26 cellular contexts compared by ENCODE assay signal in the genomic region with DNA sequence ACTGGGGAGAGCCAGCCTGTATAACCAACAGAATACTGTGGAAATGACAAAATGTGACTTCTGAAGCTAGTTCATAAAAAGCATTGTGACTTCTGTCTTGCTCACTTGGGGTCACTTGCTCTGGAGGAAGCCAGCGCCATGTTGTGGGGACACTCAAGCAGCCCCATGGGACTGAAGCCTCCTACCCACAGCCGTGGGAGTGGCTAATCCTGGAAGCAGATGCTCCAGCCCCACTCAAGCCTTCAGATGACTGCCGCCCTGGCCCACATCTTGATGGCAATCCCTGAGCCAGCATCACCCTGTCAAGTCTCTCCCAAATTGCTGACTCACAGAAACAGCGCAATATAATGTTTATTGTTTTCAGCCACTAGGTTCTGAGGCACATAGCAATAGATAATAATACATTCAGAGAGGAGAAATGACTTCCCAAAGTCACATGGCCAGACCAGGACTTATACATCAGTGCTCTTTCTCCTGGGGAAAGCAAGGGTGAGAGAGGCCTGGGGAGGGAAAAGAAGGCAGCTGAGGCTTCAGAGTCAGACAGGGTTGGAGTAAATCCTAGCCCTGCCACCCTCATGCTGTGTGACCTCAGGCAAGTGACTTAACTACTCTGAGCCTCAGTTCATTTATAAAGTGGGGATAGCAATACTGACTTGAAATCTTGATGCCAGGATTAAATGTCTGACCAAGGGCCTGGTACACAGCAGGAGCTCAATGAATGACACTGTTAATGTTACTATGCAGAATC. TPM values are rescaled to one million over a fixed set of nuclear protein-coding genes. Genes with fewer than 3 reads are reported as not detected.
"Had no signal": no experiment of that assay in that cellular context is flagged by ENCODE, and none has a peak within 500 bp of the region (broad histone marks: within the 10 kb centered on the region; RNA-seq: fewer than 3 reads in every experiment).

No MANE protein-coding gene starts in this region.

- H3K9me3 ChIP-seq: adrenal gland had no signal

- ATAC-seq: Panc1, Right ventricle myocardium inferior had no signal

- H3K4me3 ChIP-seq: adrenal gland, SK-N-MC had no signal

- H3K27ac Mint-ChIP-seq: activated naive CD8-positive, alpha-beta T cell treated with anti-CD3 and anti-CD28 coated beads, Interleukin-2, amount 10 ng/mL, durations not matched to agents 7 days and 5 days had no signal

- H3K4me3 Mint-ChIP-seq: activated naive CD8-positive, alpha-beta T cell treated with anti-CD3 and anti-CD28 coated beads, Interleukin-2, amount 10 ng/mL, durations not matched to agents 7 days and 5 days had no signal

- H3K9me3 Mint-ChIP-seq: activated naive CD8-positive, alpha-beta T cell treated with anti-CD3 and anti-CD28 coated beads, Interleukin-2, amount 10 ng/mL, durations not matched to agents 7 days and 5 days; activated T-helper 2 cell treated with anti-CD3 and anti-CD28 coated beads, Interferon-gamma antibody, Interleukin-2, Interleukin-4, amounts not matched to agents 10 μg/mL and 5 μg/mL and 100 μg/mL, durations not matched to agents 14 hours and 24 hours and 36 hours had no signal

- H3K27ac ChIP-seq: adrenal gland, SK-N-MC, VCaP had no signal

- FAIRE-seq: colon had no signal

- DNase-seq: activated CD4-positive, alpha-beta T cell treated with anti-CD3 and anti-CD28 coated beads, Interleukin-2, amount 50 U/mL, for 1 hour; activated CD4-positive, CD25-positive, alpha-beta regulatory T cell; activated CD8-positive, alpha-beta memory T cell treated with anti-CD3 and anti-CD28 coated beads for 24 hours; activated gamma-delta T cell treated with Interleukin-2 at 50 U/mL for 16 hours; activated naive CD4-positive, alpha-beta T cell treated with anti-CD3 and anti-CD28 coated beads, Interleukin-2, amount 50 U/mL, for 16 hours; activated naive CD8-positive, alpha-beta T cell treated with anti-CD3 and anti-CD28 coated beads, Interleukin-2, amount 10 ng/mL, durations not matched to agents 7 days and 5 days; adrenal gland; anterior cingulate cortex; cerebellar nuclear complex; NCI-H1092 treated with DMSO at 0.1 percent for 48 hours; NCI-H1417 treated with DMSO at 0.1 percent for 48 hours; NCI-H1694; NCI-H2029 treated with DMSO at 0.1 percent for 48 hours; NCI-H345; NCI-H510A; NCI-H526 treated with DMSO at 0.1 percent for 48 hours; NCI-H82; OCI-M1; RPMI8226 had no signal

- H3K36me3 ChIP-seq: adrenal gland had no signal

- H3K36me3 Mint-ChIP-seq: activated naive CD8-positive, alpha-beta T cell treated with anti-CD3 and anti-CD28 coated beads, Interleukin-2, amount 10 ng/mL, durations not matched to agents 7 days and 5 days had no signal

RNA-seq across cellular contexts. Expression of a gene that starts 5.0 kb away (rescaled TPM):
- total RNA-seq: MCF 10A had no signal
